ENCODE assay signal across 8 cellular contexts in the genomic region with DNA sequence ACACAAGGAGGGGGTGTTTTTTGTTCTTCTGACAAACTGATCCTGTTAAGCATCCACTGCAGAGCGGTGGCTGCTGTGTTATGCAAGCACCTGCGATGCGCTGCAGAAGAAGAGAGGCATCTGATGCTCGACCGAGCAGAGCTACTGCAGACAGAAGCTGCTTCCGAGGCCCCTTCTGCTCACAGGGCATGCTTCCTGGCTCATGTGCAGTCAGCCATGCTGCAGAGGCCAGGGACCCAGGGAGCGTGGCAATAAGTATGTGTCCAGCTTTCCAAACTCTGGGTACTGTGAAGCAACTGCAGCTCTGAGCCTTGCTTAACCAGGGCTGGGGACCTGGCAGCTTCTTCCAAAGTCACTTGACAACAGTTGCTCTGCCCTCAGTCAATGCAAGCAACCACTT.
"Had no signal": no experiment of that assay in that cellular context is flagged by ENCODE, and none has a peak within 500 bp of the region (broad histone marks: within the 10 kb centered on the region; RNA-seq: fewer than 3 reads in every experiment).

No MANE protein-coding gene starts in this region.

- DNase-seq: activated CD4-positive, alpha-beta T cell treated with anti-CD3 and anti-CD28 coated beads, Interleukin-2, amount 10 ng/mL, durations not matched to agents 24 days and 14 days; activated naive CD4-positive, alpha-beta T cell treated with anti-CD3 and anti-CD28 coated beads for 36 hours; central memory CD4-positive, alpha-beta T cell; effector memory CD8-positive, alpha-beta T cell; erythroblast; islet precursor cell; right lobe of liver; trophoblast cell had no signal

- H3K36me3 ChIP-seq: right lobe of liver had no signal

- H3K27me3 ChIP-seq: right lobe of liver had no signal

- H3K4me3 ChIP-seq: right lobe of liver had no signal
